Comparison of ENCODE assay signal across 35 cellular contexts in genomic region chr11:92396133-92396532, GRCh38.
"Had no signal": no experiment of that assay in that cellular context is flagged by ENCODE, and none has a peak within 500 bp of the region (broad histone marks: within the 10 kb centered on the region; RNA-seq: fewer than 3 reads in every experiment).

No MANE protein-coding gene starts in this region.

- H3K36me3 ChIP-seq: adrenal gland, esophagus muscularis mucosa, gastrocnemius medialis, heart left ventricle had no signal

- H3K4me1 ChIP-seq: adrenal gland, foreskin keratinocyte, gastrocnemius medialis, heart left ventricle had no signal

- H3K27me3 Mint-ChIP-seq: activated CD4-positive, alpha-beta memory T cell treated with anti-CD3 and anti-CD28 coated beads for 36 hours; activated CD4-positive, alpha-beta T cell treated with anti-CD3 and anti-CD28 coated beads, Interleukin-2, amount 10 ng/mL, durations not matched to agents 24 days and 14 days; activated CD8-positive, alpha-beta memory T cell treated with anti-CD3 and anti-CD28 coated beads, Interleukin-2, amount 10 ng/mL, durations not matched to agents 7 days and 5 days; activated naive CD4-positive, alpha-beta T cell treated with anti-CD3 and anti-CD28 coated beads, Interleukin-2, amount 50 U/mL, for 24 hours; activated naive CD8-positive, alpha-beta T cell treated with anti-CD3 and anti-CD28 coated beads for 36 hours; activated naive CD8-positive, alpha-beta T cell treated with anti-CD3 and anti-CD28 coated beads, Interleukin-2, amount 50 U/mL, for 24 hours; effector memory CD8-positive, alpha-beta T cell; T-helper 17 cell had no signal

- DNase-seq: activated CD4-positive, alpha-beta memory T cell treated with anti-CD3 and anti-CD28 coated beads for 36 hours; activated CD4-positive, alpha-beta T cell treated with anti-CD3 and anti-CD28 coated beads for 36 hours; activated CD4-positive, alpha-beta T cell treated with anti-CD3 and anti-CD28 coated beads, Interleukin-2, amount 10 ng/mL, durations not matched to agents 24 days and 14 days; activated CD4-positive, CD25-positive, alpha-beta regulatory T cell; activated CD4-positive, CD25-positive, alpha-beta regulatory T cell treated with anti-CD3 and anti-CD28 coated beads, Interleukin-2, amount 50 U/mL, for 72 hours; activated CD8-positive, alpha-beta memory T cell treated with anti-CD3 and anti-CD28 coated beads, Interleukin-2, amount 10 ng/mL, durations not matched to agents 7 days and 5 days; activated CD8-positive, alpha-beta memory T cell treated with anti-CD3 and anti-CD28 coated beads, Interleukin-2, amount 50 U/mL, for 4 hours; activated CD8-positive, alpha-beta T cell treated with anti-CD3 and anti-CD28 coated beads, Interleukin-2, amount 10 ng/mL, durations not matched to agents 7 days and 5 days; activated effector memory CD4-positive, alpha-beta T cell treated with anti-CD3 and anti-CD28 coated beads, Interleukin-2, amount 50 U/mL, for 16 hours; activated naive CD4-positive, alpha-beta T cell treated with anti-CD3 and anti-CD28 coated beads for 36 hours; activated naive CD8-positive, alpha-beta T cell treated with anti-CD3 and anti-CD28 coated beads for 36 hours; activated naive CD8-positive, alpha-beta T cell treated with anti-CD3 and anti-CD28 coated beads, Interleukin-2, amount 50 U/mL, for 24 hours; activated T-cell treated with anti-CD3 and anti-CD28 coated beads, Interleukin-2, amount 50 U/mL, for 1 hour; activated T-cell treated with anti-CD3 and anti-CD28 coated beads, Interleukin-2, amount 50 U/mL, for 48 hours; adrenal gland; amygdala; aorta; body of pancreas; caudate nucleus; cortex of kidney; dermis blood vessel endothelial cell; effector CD4-positive, alpha-beta T cell; effector memory CD8-positive, alpha-beta T cell; erythroblast; foreskin keratinocyte; gastrocnemius medialis; glutamatergic neuron; heart left ventricle; T-helper 17 cell; T1000 had no signal

- H3K4me3 Mint-ChIP-seq: activated CD4-positive, alpha-beta memory T cell treated with anti-CD3 and anti-CD28 coated beads for 36 hours; activated CD4-positive, alpha-beta T cell treated with anti-CD3 and anti-CD28 coated beads for 36 hours; activated CD4-positive, alpha-beta T cell treated with anti-CD3 and anti-CD28 coated beads, Interleukin-2, amount 10 ng/mL, durations not matched to agents 24 days and 14 days; activated CD8-positive, alpha-beta memory T cell treated with anti-CD3 and anti-CD28 coated beads, Interleukin-2, amount 10 ng/mL, durations not matched to agents 7 days and 5 days; activated CD8-positive, alpha-beta T cell treated with anti-CD3 and anti-CD28 coated beads, Interleukin-2, amount 10 ng/mL, durations not matched to agents 7 days and 5 days; activated naive CD4-positive, alpha-beta T cell treated with anti-CD3 and anti-CD28 coated beads for 36 hours; activated naive CD4-positive, alpha-beta T cell treated with anti-CD3 and anti-CD28 coated beads, Interleukin-2, amount 50 U/mL, for 24 hours; activated naive CD8-positive, alpha-beta T cell treated with anti-CD3 and anti-CD28 coated beads for 36 hours; activated naive CD8-positive, alpha-beta T cell treated with anti-CD3 and anti-CD28 coated beads, Interleukin-2, amount 50 U/mL, for 24 hours; activated T-helper 1 cell treated with anti-CD3 and anti-CD28 coated beads, Interleukin-12 subunit alpha, Interleukin-12 subunit beta, Interleukin-2, Interleukin-4 antibody, amounts not matched to agents 30 ng/mL and 10 ng/mL and 1 ng/mL, durations not matched to agents 14 hours and 24 hours and 36 hours; effector memory CD8-positive, alpha-beta T cell; T-helper 17 cell; T-helper 2 cell treated with Interferon-gamma antibody and Interleukin-4, amounts not matched to agents 5 μg/mL and 100 μg/mL, for 36 hours had no signal

- H3K27ac Mint-ChIP-seq: activated CD4-positive, alpha-beta memory T cell treated with anti-CD3 and anti-CD28 coated beads for 36 hours; activated CD4-positive, alpha-beta T cell treated with anti-CD3 and anti-CD28 coated beads for 36 hours; activated CD4-positive, alpha-beta T cell treated with anti-CD3 and anti-CD28 coated beads, Interleukin-2, amount 10 ng/mL, durations not matched to agents 24 days and 14 days; activated CD8-positive, alpha-beta memory T cell treated with anti-CD3 and anti-CD28 coated beads, Interleukin-2, amount 10 ng/mL, durations not matched to agents 7 days and 5 days; activated CD8-positive, alpha-beta T cell treated with anti-CD3 and anti-CD28 coated beads, Interleukin-2, amount 10 ng/mL, durations not matched to agents 7 days and 5 days; activated naive CD4-positive, alpha-beta T cell treated with anti-CD3 and anti-CD28 coated beads for 36 hours; activated naive CD4-positive, alpha-beta T cell treated with anti-CD3 and anti-CD28 coated beads, Interleukin-2, amount 50 U/mL, for 24 hours; activated naive CD8-positive, alpha-beta T cell treated with anti-CD3 and anti-CD28 coated beads for 36 hours; activated naive CD8-positive, alpha-beta T cell treated with anti-CD3 and anti-CD28 coated beads, Interleukin-2, amount 50 U/mL, for 24 hours; activated T-helper 1 cell treated with anti-CD3 and anti-CD28 coated beads, Interleukin-12 subunit alpha, Interleukin-12 subunit beta, Interleukin-2, Interleukin-4 antibody, amounts not matched to agents 30 ng/mL and 10 ng/mL and 1 ng/mL, durations not matched to agents 14 hours and 24 hours and 36 hours; activated T-helper 2 cell treated with anti-CD3 and anti-CD28 coated beads, Interferon-gamma antibody, Interleukin-2, Interleukin-4, amounts not matched to agents 10 μg/mL and 5 μg/mL and 100 μg/mL, durations not matched to agents 14 hours and 24 hours and 36 hours; effector memory CD8-positive, alpha-beta T cell; T-helper 17 cell; T-helper 2 cell treated with Interferon-gamma antibody and Interleukin-4, amounts not matched to agents 5 μg/mL and 100 μg/mL, for 36 hours had no signal

- H3K9me3 Mint-ChIP-seq: activated CD4-positive, alpha-beta memory T cell treated with anti-CD3 and anti-CD28 coated beads for 36 hours; activated CD4-positive, alpha-beta T cell treated with anti-CD3 and anti-CD28 coated beads, Interleukin-2, amount 10 ng/mL, durations not matched to agents 24 days and 14 days; activated naive CD4-positive, alpha-beta T cell treated with anti-CD3 and anti-CD28 coated beads for 36 hours; activated naive CD8-positive, alpha-beta T cell treated with anti-CD3 and anti-CD28 coated beads, Interleukin-2, amount 50 U/mL, for 24 hours; activated T-helper 1 cell treated with anti-CD3 and anti-CD28 coated beads, Interleukin-12 subunit alpha, Interleukin-12 subunit beta, Interleukin-2, Interleukin-4 antibody, amounts not matched to agents 30 ng/mL and 10 ng/mL and 1 ng/mL, durations not matched to agents 14 hours and 24 hours and 36 hours; activated T-helper 2 cell treated with anti-CD3 and anti-CD28 coated beads, Interferon-gamma antibody, Interleukin-2, Interleukin-4, amounts not matched to agents 10 μg/mL and 5 μg/mL and 100 μg/mL, durations not matched to agents 14 hours and 24 hours and 36 hours; T-helper 2 cell treated with Interferon-gamma antibody and Interleukin-4, amounts not matched to agents 5 μg/mL and 100 μg/mL, for 36 hours had no signal

- H3K4me1 Mint-ChIP-seq: activated CD4-positive, alpha-beta T cell treated with anti-CD3 and anti-CD28 coated beads for 36 hours; activated CD4-positive, alpha-beta T cell treated with anti-CD3 and anti-CD28 coated beads, Interleukin-2, amount 10 ng/mL, durations not matched to agents 24 days and 14 days; activated CD8-positive, alpha-beta memory T cell treated with anti-CD3 and anti-CD28 coated beads, Interleukin-2, amount 10 ng/mL, durations not matched to agents 7 days and 5 days; activated naive CD4-positive, alpha-beta T cell treated with anti-CD3 and anti-CD28 coated beads, Interleukin-2, amount 50 U/mL, for 24 hours; activated naive CD8-positive, alpha-beta T cell treated with anti-CD3 and anti-CD28 coated beads for 36 hours; activated naive CD8-positive, alpha-beta T cell treated with anti-CD3 and anti-CD28 coated beads, Interleukin-2, amount 50 U/mL, for 24 hours; T-helper 17 cell had no signal

- H3K4me3 ChIP-seq: adrenal gland, body of pancreas, esophagus muscularis mucosa, gastrocnemius medialis, heart left ventricle had no signal

- H3K27me3 ChIP-seq: adrenal gland, body of pancreas, esophagus muscularis mucosa, gastrocnemius medialis, heart left ventricle had no signal

- ATAC-seq: activated CD4-positive, alpha-beta T cell treated with anti-CD3 and anti-CD28 coated beads for 36 hours; activated CD8-positive, alpha-beta memory T cell treated with anti-CD3 and anti-CD28 coated beads, Interleukin-2, amount 10 ng/mL, durations not matched to agents 7 days and 5 days; activated CD8-positive, alpha-beta T cell treated with anti-CD3 and anti-CD28 coated beads, Interleukin-2, amount 10 ng/mL, durations not matched to agents 7 days and 5 days; activated naive CD8-positive, alpha-beta T cell treated with anti-CD3 and anti-CD28 coated beads, Interleukin-2, amount 50 U/mL, for 24 hours; body of pancreas; effector memory CD8-positive, alpha-beta T cell; foreskin keratinocyte; gastrocnemius medialis; heart left ventricle; T-helper 17 cell had no signal

- H3K9me3 ChIP-seq: adrenal gland, body of pancreas, esophagus muscularis mucosa, gastrocnemius medialis, heart left ventricle had no signal

- H3K27ac ChIP-seq: adrenal gland, body of pancreas, esophagus muscularis mucosa, foreskin keratinocyte, gastrocnemius medialis, heart left ventricle had no signal

- H3K36me3 Mint-ChIP-seq: activated CD4-positive, alpha-beta memory T cell treated with anti-CD3 and anti-CD28 coated beads for 36 hours; activated CD8-positive, alpha-beta memory T cell treated with anti-CD3 and anti-CD28 coated beads, Interleukin-2, amount 10 ng/mL, durations not matched to agents 7 days and 5 days; activated naive CD4-positive, alpha-beta T cell treated with anti-CD3 and anti-CD28 coated beads, Interleukin-2, amount 50 U/mL, for 24 hours; activated naive CD8-positive, alpha-beta T cell treated with anti-CD3 and anti-CD28 coated beads for 36 hours had no signal
